13 cellular contexts compared by ENCODE assay signal in genomic region chr1:12546771-12547585, GRCh38.
DNase-seq lines count a peak whose midpoint lies in the region; ATAC-seq, FAIRE-seq and TF ChIP-seq lines count a peak whose summit lies in the region.
"Had no signal": no experiment of that assay in that cellular context is flagged by ENCODE, and none has a peak within 500 bp of the region (broad histone marks: within the 10 kb centered on the region; RNA-seq: fewer than 3 reads in every experiment).

No MANE protein-coding gene starts in this region.

- H3K9me3 ChIP-seq in adipocyte (ENCODE audit: control insufficient read depth, low read length) = no peaks in the 10 kb centered on the region
- no peaks in the 10 kb centered on the region for H3K9me3 ChIP-seq in gastroesophageal sphincter
- no peaks in the 10 kb centered on the region for H3K9me3 ChIP-seq in neuronal stem cell (replicated peaks in 1 of 2; ENCODE audit: control insufficient read depth in 2 of 2, insufficient read depth in 1 of 2, low read depth in 1 of 2, low read length in 2 of 2)
- H3K9me3 ChIP-seq in upper lobe of right lung = no peaks in the 10 kb centered on the region

- no peak overlapping the region for H3K4ac ChIP-seq in neuronal stem cell (ENCODE audit: low read length)

- intact Hi-C loops in upper lobe of right lung (cut with DNase I) = no loop called here

- DNase-seq in adipocyte (ENCODE audit: low read depth) (no peak), neuronal stem cell (ENCODE audit: low spot score) (no peak), upper lobe of right lung (peak; percentile 33), KG1 (lab: John Stamatoyannopoulos, UW) (no peak), HTR-8/SVneo (ENCODE audit: insufficient read length, low spot score) (no peak)
- DNase-seq: activated CD4-positive, alpha-beta T cell treated with anti-CD3 and anti-CD28 coated beads for 36 hours; activated T-cell treated with anti-CD3 and anti-CD28 coated beads, Interleukin-2, amount 50 U/mL, for 48 hours; CD4-positive, CD25-positive, alpha-beta regulatory T cell; NCI-H2107; SHP77 treated with DMSO at 0.1 percent for 48 hours had no signal

- no peak overlapping the region for H3K4me2 ChIP-seq in neuronal stem cell (ENCODE audit: insufficient read depth, low read length, poor library complexity, severe bottlenecking)

- peak overlapping the region; percentile 47 for H2BK12ac ChIP-seq in neuronal stem cell (ENCODE audit: low read length)

- H3K4me3 ChIP-seq in adipocyte (ENCODE audit: low read length) (no peak overlapping the region), gastroesophageal sphincter (no peak overlapping the region), neuronal stem cell (ENCODE audit: low read length in 2 of 2) (no peak overlapping the region), upper lobe of right lung (no peak overlapping the region)
- H3K4me3 ChIP-seq: dorsolateral prefrontal cortex had no signal

- no peak overlapping the region for H2BK120ac ChIP-seq in neuronal stem cell (ENCODE audit: low read depth, low read length)

- TF ChIP-seq CTCF in gastroesophageal sphincter (IDR thresholded peaks at IDR 0.05) = no peak
- no peak for TF ChIP-seq CTCF in upper lobe of right lung (IDR thresholded peaks at IDR 0.05)

- no peak for TF ChIP-seq POLR2A in gastroesophageal sphincter (IDR thresholded peaks at IDR 0.05)

- H3K18ac ChIP-seq in neuronal stem cell (ENCODE audit: low read length) = peak overlapping the region; percentile 51

- 41% methylated on average over 11 of the region's 17 CpGs; no CpG with 5 or more reads in 1 of the 2 donors for WGBS in gastroesophageal sphincter (ENCODE audit: low coverage in 1 of 2), 2 donors
- no CpG with 5 or more reads among the region's 17 CpGs for WGBS in neuronal stem cell (ENCODE audit: extremely low coverage in 2 of 2, insufficient read length in 2 of 2, insufficient replicate concordance in 1 of 2), 2 donors

- no peaks in the 10 kb centered on the region for H3K36me3 ChIP-seq in adipocyte (ENCODE audit: control insufficient read depth, insufficient read depth, low read length, severe bottlenecking)
- no peaks in the 10 kb centered on the region for H3K36me3 ChIP-seq in gastroesophageal sphincter
- H3K36me3 ChIP-seq in neuronal stem cell (replicated peaks in 1 of 2; ENCODE audit: control insufficient read depth in 2 of 2, insufficient read depth in 2 of 2, low read length in 2 of 2) = no peaks in the 10 kb centered on the region
- H3K36me3 ChIP-seq in upper lobe of right lung = no peaks in the 10 kb centered on the region

- no peak overlapping the region for H4K91ac ChIP-seq in neuronal stem cell (ENCODE audit: low read depth, low read length, poor library complexity)

- no peak overlapping the region for H3K14ac ChIP-seq in neuronal stem cell (ENCODE audit: low read length)

- FAIRE-seq in HTR-8/SVneo (lab: Jason Lieb, UNC) = no peak

- no peak overlapping the region for H3K23ac ChIP-seq in neuronal stem cell (ENCODE audit: low read depth, low read length, poor library complexity)

- H4K8ac ChIP-seq in neuronal stem cell (ENCODE audit: low read depth, low read length) = no peak overlapping the region

- H3K9ac ChIP-seq in adipocyte (ENCODE audit: low read length) = peak overlapping the region; percentile 25
- no peak overlapping the region for H3K9ac ChIP-seq in neuronal stem cell (ENCODE audit: low read depth, low read length, poor library complexity)

- ATAC-seq in gastroesophageal sphincter (peak; percentile 52), upper lobe of right lung (no peak), HG02678 (IDR thresholded peaks at IDR 0.05; ENCODE audit: unreplicated experiment) (no peak)
- ATAC-seq: activated CD4-positive, alpha-beta T cell treated with anti-CD3 and anti-CD28 coated beads for 36 hours had no signal

- peak overlapping the region; percentile 80 for H2BK5ac ChIP-seq in neuronal stem cell (ENCODE audit: low read length)

- peak overlapping the region; percentile 3 for H2BK15ac ChIP-seq in neuronal stem cell (ENCODE audit: low read length)

- TF ChIP-seq EP300 in gastroesophageal sphincter (IDR thresholded peaks at IDR 0.05) = no peak

- peaks cover 36% of the 10 kb centered on the region for H3K4me1 ChIP-seq in adipocyte (ENCODE audit: control insufficient read depth, insufficient read depth, low read length)
- H3K4me1 ChIP-seq in gastroesophageal sphincter = peaks cover 0 to 56% (median 30%) of the 10 kb centered on the region in 3 donors
- peaks cover 5 to 24% of the 10 kb centered on the region in 2 donors for H3K4me1 ChIP-seq in neuronal stem cell (ENCODE audit: control insufficient read depth in 2 of 2, insufficient read depth in 1 of 2, low read depth in 1 of 2, low read length in 2 of 2)
- peaks cover 18% of the 10 kb centered on the region for H3K4me1 ChIP-seq in upper lobe of right lung

- H3K27me3 ChIP-seq in adipocyte (replicated peaks; ENCODE audit: control insufficient read depth, insufficient read depth, low read length) (no peaks in the 10 kb centered on the region), gastroesophageal sphincter (no peaks in the 10 kb centered on the region), neuronal stem cell (ENCODE audit: control insufficient read depth in 3 of 3, insufficient read depth in 3 of 3, low read depth in 1 of 3, low read length in 3 of 3) (no peaks in the 10 kb centered on the region), upper lobe of right lung (no peaks in the 10 kb centered on the region)
- H3K27me3 ChIP-seq: dorsolateral prefrontal cortex had no signal

- peak overlapping the region; percentile 85 for H2AK5ac ChIP-seq in neuronal stem cell (ENCODE audit: low read depth, low read length)

- H2AFZ ChIP-seq in neuronal stem cell (ENCODE audit: low read length) = no peak overlapping the region

- no peaks in the 10 kb centered on the region for H3K79me1 ChIP-seq in neuronal stem cell (ENCODE audit: low read depth, low read length)

- peak overlapping the region in 3 of 4 donors; percentile 89 to 94 (median 92) for H3K27ac ChIP-seq in gastroesophageal sphincter
- H3K27ac ChIP-seq in neuronal stem cell (replicated peaks; ENCODE audit: low read length) = no peak overlapping the region
- peak overlapping the region; percentile 11 for H3K27ac ChIP-seq in upper lobe of right lung
- H3K27ac ChIP-seq: dorsolateral prefrontal cortex had no signal
